Comparison of ENCODE assay signal across 26 cellular contexts in genomic region chr3:69099576-69099975, GRCh38. TPM values are rescaled to one million over a fixed set of nuclear protein-coding genes. Genes with fewer than 3 reads are reported as not detected.
A peak's percentile ranks its signal among the peaks of the same experiment; 100 is the strongest.
DNase-seq lines count a peak whose midpoint lies in the region; ATAC-seq and TF ChIP-seq lines count a peak whose summit lies in the region.
"Had no signal": no experiment of that assay in that cellular context is flagged by ENCODE, and none has a peak within 500 bp of the region (broad histone marks: within the 10 kb centered on the region; RNA-seq: fewer than 3 reads in every experiment).

No MANE protein-coding gene starts in this region.

- peaks cover 75% of the 10 kb centered on the region for H3K4me1 Mint-ChIP-seq in CD4-positive, alpha-beta T cell (ENCODE audit: low read depth)
- peaks cover 57 to 92% (median 87%) of the 10 kb centered on the region in 3 donors for H3K4me1 Mint-ChIP-seq in CD8-positive, alpha-beta memory T cell
- peaks cover 48 to 64% of the 10 kb centered on the region in 2 donors for H3K4me1 Mint-ChIP-seq in effector memory CD8-positive, alpha-beta T cell (ENCODE audit: low read depth in 2 of 2)
- H3K4me1 Mint-ChIP-seq in naive thymus-derived CD4-positive, alpha-beta T cell, result peaks cover 50 to 88% (median 74%) of the 10 kb centered on the region in 7 donors

- no peak overlapping the region for H3K27ac ChIP-seq in CD4-positive, alpha-beta T cell (ENCODE audit: low read depth, low read length)
- no peak overlapping the region for H3K27ac ChIP-seq in CD8-positive, alpha-beta memory T cell (ENCODE audit: low read depth, low read length)
- H3K27ac ChIP-seq in naive thymus-derived CD4-positive, alpha-beta T cell (ENCODE audit: low read depth, low read length), result no peak overlapping the region
- H3K27ac ChIP-seq: C4-2B, left lung, ovary, SK-N-MC had no signal

- H3K27ac Mint-ChIP-seq in CD4-positive, alpha-beta T cell, result peak overlapping the region; percentile 69
- peak overlapping the region in 6 of 8 donors; percentile 16 to 73 (median 58) for H3K27ac Mint-ChIP-seq in CD8-positive, alpha-beta memory T cell
- peak overlapping the region; percentile 51 to 86 for H3K27ac Mint-ChIP-seq in effector memory CD8-positive, alpha-beta T cell
- H3K27ac Mint-ChIP-seq in naive thymus-derived CD4-positive, alpha-beta T cell, result peak overlapping the region in 7 of 9 donors; percentile 16 to 87 (median 75)
- H3K27ac Mint-ChIP-seq: T-helper 1 cell treated with Interleukin-12 subunit alpha and Interleukin-12 subunit beta and Interleukin-4 antibody, amounts not matched to agents 30 μg/mL and 1 μg/mL, for 36 hours; type B pancreatic cell had no signal

- peaks cover 83% of the 10 kb centered on the region for H3K36me3 Mint-ChIP-seq in CD4-positive, alpha-beta T cell (ENCODE audit: low read depth)
- peaks cover 14 to 72% (median 26%) of the 10 kb centered on the region in 3 donors for H3K36me3 Mint-ChIP-seq in CD8-positive, alpha-beta memory T cell
- H3K36me3 Mint-ChIP-seq in effector memory CD8-positive, alpha-beta T cell (ENCODE audit: insufficient read depth), result peaks cover 65% of the 10 kb centered on the region
- peaks cover 15 to 45% (median 35%) of the 10 kb centered on the region in 5 donors for H3K36me3 Mint-ChIP-seq in naive thymus-derived CD4-positive, alpha-beta T cell

- no peak overlapping the region for H3K4me3 ChIP-seq in CD8-positive, alpha-beta memory T cell (ENCODE audit: low read length)
- H3K4me3 ChIP-seq in naive thymus-derived CD4-positive, alpha-beta T cell (ENCODE audit: low read length), result no peak overlapping the region
- H3K4me3 ChIP-seq: GM12878, left lung, ovary, SK-N-MC had no signal

- ATAC-seq in CD4-positive, alpha-beta T cell (ENCODE audit: poor library complexity), result no peak
- ATAC-seq in effector memory CD8-positive, alpha-beta T cell (replicated peaks), result no peak
- ATAC-seq in naive thymus-derived CD4-positive, alpha-beta T cell, result no peak
- ATAC-seq: GM12878, left lung had no signal

- H3K27me3 ChIP-seq in CD4-positive, alpha-beta T cell (ENCODE audit: control insufficient read depth, insufficient read depth, low read length), result no peaks in the 10 kb centered on the region
- H3K27me3 ChIP-seq in CD8-positive, alpha-beta memory T cell (ENCODE audit: insufficient read depth, low read length, poor library complexity, severe bottlenecking), result no peaks in the 10 kb centered on the region
- no peaks in the 10 kb centered on the region for H3K27me3 ChIP-seq in naive thymus-derived CD4-positive, alpha-beta T cell (ENCODE audit: control insufficient read depth in 2 of 2, insufficient read depth in 2 of 2, low read length in 2 of 2)
- H3K27me3 ChIP-seq: left lung, ovary had no signal

- H3K27me3 Mint-ChIP-seq in CD4-positive, alpha-beta T cell, result no peaks in the 10 kb centered on the region
- H3K27me3 Mint-ChIP-seq in CD8-positive, alpha-beta memory T cell, result no peaks in the 10 kb centered on the region
- H3K27me3 Mint-ChIP-seq in effector memory CD8-positive, alpha-beta T cell, result no peaks in the 10 kb centered on the region
- no peaks in the 10 kb centered on the region for H3K27me3 Mint-ChIP-seq in naive thymus-derived CD4-positive, alpha-beta T cell
- H3K27me3 Mint-ChIP-seq: type B pancreatic cell had no signal

- H3K4me3 Mint-ChIP-seq in CD4-positive, alpha-beta T cell, result peak overlapping the region; percentile 30
- H3K4me3 Mint-ChIP-seq in CD8-positive, alpha-beta memory T cell, result peak overlapping the region in 2 of 7 donors; percentile 26 to 44
- H3K4me3 Mint-ChIP-seq in effector memory CD8-positive, alpha-beta T cell, result peak overlapping the region in 1 of 2 donors; percentile 2
- peak overlapping the region in 4 of 10 donors; percentile 27 to 52 (median 40) for H3K4me3 Mint-ChIP-seq in naive thymus-derived CD4-positive, alpha-beta T cell
- H3K4me3 Mint-ChIP-seq: T-helper 1 cell treated with Interleukin-12 subunit alpha and Interleukin-12 subunit beta and Interleukin-4 antibody, amounts not matched to agents 30 μg/mL and 1 μg/mL, for 36 hours; type B pancreatic cell had no signal

- H3K4me1 ChIP-seq in CD8-positive, alpha-beta memory T cell (ENCODE audit: insufficient read depth, low read length), result peaks cover 66% of the 10 kb centered on the region
- H3K4me1 ChIP-seq in naive thymus-derived CD4-positive, alpha-beta T cell (ENCODE audit: control insufficient read depth in 2 of 2, insufficient read depth in 2 of 2, low read length in 2 of 2), result peaks cover 36 to 38% of the 10 kb centered on the region in 2 donors

- CTCF ChIA-PET in CD4-positive, alpha-beta T cell (lab: Charles Lee), result interaction anchor here (1.4 kb wide), 1 partner anchor 21 kb away, joined by 4 read pairs; no protein-coding TSS in a partner anchor
- CTCF ChIA-PET in CD8-positive, alpha-beta memory T cell (lab: Charles Lee), result interaction anchor here (0.8 to 3.3 kb wide), 2 partner anchors 11 to 21 kb away, joined by 3 to 14 read pairs; no protein-coding TSS in a partner anchor
- CTCF ChIA-PET in naive thymus-derived CD4-positive, alpha-beta T cell (lab: Charles Lee), result interaction anchor here (0.6 to 1.5 kb wide), 3 partner anchors 62 to 1376 kb away, joined by 3 to 4 read pairs (median 3); no protein-coding TSS in a partner anchor

- intact Hi-C loops in CD4-positive, alpha-beta T cell (cut with DNase I, micrococcal nuclease), result no loop called here
- intact Hi-C loops in naive thymus-derived CD4-positive, alpha-beta T cell (cut with micrococcal nuclease), result loop anchor here in 1 of 2 donors (5.0 kb wide), 1 partner anchor 98 kb away; no protein-coding TSS in a partner anchor

- H3K9me3 Mint-ChIP-seq in CD4-positive, alpha-beta T cell, result no peaks in the 10 kb centered on the region
- H3K9me3 Mint-ChIP-seq in CD8-positive, alpha-beta memory T cell, result no peaks in the 10 kb centered on the region
- H3K9me3 Mint-ChIP-seq in effector memory CD8-positive, alpha-beta T cell, result no peaks in the 10 kb centered on the region
- peaks cover 0 to 2% (median 0%) of the 10 kb centered on the region in 11 donors for H3K9me3 Mint-ChIP-seq in naive thymus-derived CD4-positive, alpha-beta T cell
- H3K9me3 Mint-ChIP-seq: T-helper 1 cell treated with Interleukin-12 subunit alpha and Interleukin-12 subunit beta and Interleukin-4 antibody, amounts not matched to agents 30 μg/mL and 1 μg/mL, for 36 hours; type B pancreatic cell had no signal

- TF ChIP-seq CTCF in CD4-positive, alpha-beta T cell (IDR thresholded peaks at IDR 0.05), result no peak

- H3K36me3 ChIP-seq in CD8-positive, alpha-beta memory T cell (ENCODE audit: insufficient read depth, low read length), result peaks cover 23% of the 10 kb centered on the region
- H3K36me3 ChIP-seq in naive thymus-derived CD4-positive, alpha-beta T cell (ENCODE audit: control insufficient read depth in 2 of 3, insufficient read depth in 3 of 3, low read length in 3 of 3), result peaks cover 8 to 32% (median 12%) of the 10 kb centered on the region in 3 experiments
- H3K36me3 ChIP-seq: ovary had no signal

- POLR2A ChIA-PET in CD4-positive, alpha-beta T cell (lab: Charles Lee), result interaction anchor here (0.7 to 1.6 kb wide), 4 partner anchors 13 to 48 kb away, joined by 3 to 5 read pairs (median 4); partner anchors contain the start of genes ARL6IP5 and TMF1
- POLR2A ChIA-PET in CD8-positive, alpha-beta memory T cell (lab: Charles Lee), result interaction anchor here (1.4 kb wide), 1 partner anchor 14 kb away, joined by 4 read pairs; no protein-coding TSS in a partner anchor
- POLR2A ChIA-PET in naive thymus-derived CD4-positive, alpha-beta T cell (lab: Charles Lee), result no interaction called here

- DNase-seq in CD4-positive, alpha-beta T cell, result no peak
- DNase-seq in CD8-positive, alpha-beta memory T cell, result no peak
- no peak for DNase-seq in effector memory CD8-positive, alpha-beta T cell
- DNase-seq in naive thymus-derived CD4-positive, alpha-beta T cell, result no peak
- DNase-seq in germinal center (ENCODE audit: low spot score), result no peak
- DNase-seq in NCI-H1417 treated with DMSO at 0.1 percent for 48 hours (lab: John Stamatoyannopoulos, UW), result no peak
- DNase-seq in NCI-H1048 (lab: John Stamatoyannopoulos, UW), result no peak
- DNase-seq: activated CD4-positive, alpha-beta T cell treated with anti-CD3 and anti-CD28 coated beads for 4 hours; activated naive CD4-positive, alpha-beta T cell treated with anti-CD3 and anti-CD28 coated beads, Interleukin-2, amount 50 U/mL, for 16 hours; dermis blood vessel endothelial cell; DMS 273 treated with DMSO at 0.1 percent for 48 hours; EL; left lung; NCI-H1092 treated with DMSO at 0.1 percent for 48 hours; NCI-H187 treated with DMSO at 0.1 percent for 48 hours; NCI-H526; ovary; retina; stimulated activated CD4-positive, alpha-beta T cell treated with anti-CD3 and anti-CD28 coated beads, Interleukin-2, amount 100 ng/mL, for 24 hours; substantia nigra had no signal

- no peaks in the 10 kb centered on the region for H3K9me3 ChIP-seq in CD4-positive, alpha-beta T cell (ENCODE audit: control insufficient read depth, low read length)
- no peaks in the 10 kb centered on the region for H3K9me3 ChIP-seq in CD8-positive, alpha-beta memory T cell (ENCODE audit: low read length)
- no peaks in the 10 kb centered on the region for H3K9me3 ChIP-seq in naive thymus-derived CD4-positive, alpha-beta T cell (ENCODE audit: control insufficient read depth in 2 of 3, low read length in 3 of 3)
- H3K9me3 ChIP-seq: left lung, ovary had no signal

RNA-seq across cellular contexts. Expression of gene ARL6IP5, which starts 14.8 kb away (rescaled TPM):
- total RNA-seq in CD4-positive, alpha-beta T cell, result 10 to 100 TPM; 58.0 to 65.2 TPM
- 100 to 1,000 TPM; 121 to 124 TPM for total RNA-seq in CD8-positive, alpha-beta memory T cell
- polyA plus RNA-seq in CD8-positive, alpha-beta memory T cell, result 425 TPM
- total RNA-seq in naive thymus-derived CD4-positive, alpha-beta T cell, result 100 to 1,000 TPM in 4 of 5 experiments, 10 to 100 TPM in 1; 75.8 to 226 (median 119) TPM
- polyA plus RNA-seq in naive thymus-derived CD4-positive, alpha-beta T cell, result 100 to 1,000 TPM; 330 to 457 TPM

RNA-seq across cellular contexts. Expression of gene UBA3, which starts 19.4 kb away (rescaled TPM):
- total RNA-seq in CD4-positive, alpha-beta T cell, result 10 to 100 TPM; 33.4 to 43.9 TPM
- total RNA-seq in CD8-positive, alpha-beta memory T cell, result 10 to 100 TPM; 76.6 to 89.5 TPM
- 42.6 TPM for polyA plus RNA-seq in CD8-positive, alpha-beta memory T cell
- total RNA-seq in naive thymus-derived CD4-positive, alpha-beta T cell, result 100 to 1,000 TPM in 1 of 5 experiments, 10 to 100 TPM in 4; 51.1 to 120 (median 70.8) TPM
- 10 to 100 TPM; 36.6 to 44.8 TPM for polyA plus RNA-seq in naive thymus-derived CD4-positive, alpha-beta T cell

RNA-seq across cellular contexts. Expression of gene LMOD3, which starts 22.8 kb away (rescaled TPM):
- not detected for total RNA-seq in CD4-positive, alpha-beta T cell
- not detected for total RNA-seq in CD8-positive, alpha-beta memory T cell
- polyA plus RNA-seq in CD8-positive, alpha-beta memory T cell, result 0.14 TPM
- not detected for total RNA-seq in naive thymus-derived CD4-positive, alpha-beta T cell
- under 1 TPM in 1 of 2 donors, not detected in 1; 0.05 TPM for polyA plus RNA-seq in naive thymus-derived CD4-positive, alpha-beta T cell
- total RNA-seq: dermis blood vessel endothelial cell had no signal
- polyA plus RNA-seq: neural cell had no signal

RNA-seq across cellular contexts. Expression of gene TMF1, which starts 47.4 kb away (rescaled TPM):
- total RNA-seq in CD4-positive, alpha-beta T cell, result 100 to 1,000 TPM in 1 of 2 experiments, 10 to 100 TPM in 1; 89.0 to 101 TPM
- total RNA-seq in CD8-positive, alpha-beta memory T cell, result 10 to 100 TPM; 31.8 to 35.6 TPM
- 40.0 TPM for polyA plus RNA-seq in CD8-positive, alpha-beta memory T cell
- 10 to 100 TPM; 41.3 to 71.8 (median 52.8) TPM for total RNA-seq in naive thymus-derived CD4-positive, alpha-beta T cell
- polyA plus RNA-seq in naive thymus-derived CD4-positive, alpha-beta T cell, result 10 to 100 TPM; 36.1 to 37.8 TPM
